ENCODE assay signal across 8 cellular contexts in genomic region chr4:142846729-142847606, GRCh38. TPM values are rescaled to one million over a fixed set of nuclear protein-coding genes. Genes with fewer than 3 reads are reported as not detected.
A peak's percentile ranks its signal among the peaks of the same experiment; 100 is the strongest.
DNase-seq lines count a peak whose midpoint lies in the region; ATAC-seq, FAIRE-seq and TF ChIP-seq lines count a peak whose summit lies in the region.

No MANE protein-coding gene starts in this region.

- peaks cover 3% of the 10 kb centered on the region; the same call in 1 of the 2 replicates for H3K4me1 ChIP-seq in HUES64 (ENCODE audit: insufficient read depth, low read length)
- H3K4me1 ChIP-seq in kidney (ENCODE audit: control insufficient read depth in 1 of 2, insufficient read depth in 1 of 2, low read depth in 1 of 2, low read length in 2 of 2) = peaks cover 0 to 4% of the 10 kb centered on the region in 2 donors

- FAIRE-seq in kidney (lab: Jason Lieb, UNC) = no peak

- DNase-seq in NCI-H2081 (lab: John Stamatoyannopoulos, UW) = peak; percentile 67 to 68
- no peak for DNase-seq in NCI-H2081 treated with DMSO at 0.1 percent for 48 hours (lab: John Stamatoyannopoulos, UW)
- peak; percentile 69 for DNase-seq in UCSD-AML1 (lab: John Stamatoyannopoulos, UW; ENCODE audit: unreplicated experiment)
- no peak for DNase-seq in brain microvascular endothelial cell
- peak; percentile 79 for DNase-seq in kidney
- DNase-seq in stimulated activated CD4-positive, alpha-beta T cell treated with anti-CD3 and anti-CD28 coated beads, Interleukin-1b, Interleukin-23, amount 100 ng/mL, for 4 hours (ENCODE audit: low read depth in 2 of 2) = peak; percentile 63 to 64

- intact Hi-C loops in kidney (cut with DNase I) = no loop called here

- in situ Hi-C loops in brain microvascular endothelial cell (cut with HindIII; ENCODE audit: low pct_ligation_motif_present, low sequenced_read_pairs) = no loop called here

- H3K4me3 ChIP-seq in HUES64 (ENCODE audit: low read length) (peak overlapping the region; percentile 65), brain microvascular endothelial cell (ENCODE audit: low read depth, low read length) (peak overlapping the region; percentile 74), kidney (ENCODE audit: low read length in 2 of 2) (peak overlapping the region; percentile 66 to 68)

- no peak for ATAC-seq in GM18505 (IDR thresholded peaks at IDR 0.05; ENCODE audit: unreplicated experiment)

- H3K9ac ChIP-seq in HUES64 (ENCODE audit: low read depth, low read length) (no peak overlapping the region), kidney (ENCODE audit: low read length in 2 of 2) (peak overlapping the region; percentile 39 to 68)

- H3K9me3 ChIP-seq in HUES64 (ENCODE audit: insufficient read depth, low read depth, low read length) (no peaks in the 10 kb centered on the region), kidney (ENCODE audit: control insufficient read depth in 1 of 2, low read length in 2 of 2) (no peaks in the 10 kb centered on the region)

- no peak for TF ChIP-seq POLR2A in GM18505 (IDR thresholded peaks at IDR 0.05; ENCODE audit: borderline replicate concordance, extremely low read depth, insufficient read depth, insufficient read length)

- TF ChIP-seq CTCF in brain microvascular endothelial cell (IDR thresholded peaks at IDR 0.05; ENCODE audit: low read depth, low read length, missing control alignments) (peak; percentile 59), kidney (IDR thresholded peaks at IDR 0.05; ENCODE audit: borderline replicate concordance, extremely low read depth, insufficient read depth) (peak; percentile 44)

- whole genome bisulfite sequencing in HUES64 = 5% methylated on average over 47 of the region's 50 CpGs

- H3K27me3 ChIP-seq in HUES64 (ENCODE audit: insufficient read depth, low read length) (peaks cover 68% of the 10 kb centered on the region), brain microvascular endothelial cell (replicated peaks) (peaks cover 5% of the 10 kb centered on the region)

- H3K27ac ChIP-seq in HUES64 (ENCODE audit: low read depth, low read length) (no peak overlapping the region), brain microvascular endothelial cell (no peak overlapping the region), kidney (ENCODE audit: low read depth in 2 of 2, low read length in 2 of 2) (peak overlapping the region; percentile 17 to 32)

- H3K36me3 ChIP-seq in HUES64 (ENCODE audit: insufficient read depth, low read length) = no peaks in the 10 kb centered on the region
- no peaks in the 10 kb centered on the region for H3K36me3 ChIP-seq in brain microvascular endothelial cell (replicated peaks)
- H3K36me3 ChIP-seq in kidney (ENCODE audit: control insufficient read depth in 1 of 2, insufficient read depth in 2 of 2, low read length in 2 of 2) = no peaks in the 10 kb centered on the region

RNA-seq across cellular contexts. Expression of gene INPP4B, which starts 0.9 kb away (rescaled TPM):
- 0.95 TPM for polyA plus RNA-seq in HUES64 (2013, experiment 1 of 2)
- 2.0 TPM for polyA plus RNA-seq in HUES64 (2013, experiment 2 of 2)
- total RNA-seq in kidney = 18.9 TPM
- polyA plus RNA-seq in kidney (ENCODE audit: insufficient read depth, low read depth, low replicate concordance) = 2.6 TPM

Comparison
In these comparisons a context has a peak if more than half of its experiments do, and no peak if none do; other contexts are left out.
1. DNase-seq: peak in NCI-H2081 (2 of 2), UCSD-AML1 (single experiment), kidney (single experiment) and stimulated activated CD4-positive, alpha-beta T cell treated with anti-CD3 and anti-CD28 coated beads, Interleukin-1b, Interleukin-23, amount 100 ng/mL, for 4 hours (2 of 2); none in NCI-H2081 treated with DMSO at 0.1 percent for 48 hours (single experiment) and brain microvascular endothelial cell (single experiment).
2. H3K27ac ChIP-seq: peak in kidney (2 of 2); none in HUES64 (single experiment) and brain microvascular endothelial cell (single experiment).
3. Peak in every context shown above with its lines, with median percentiles within 50 percentile points of each other: H3K4me3 ChIP-seq.